Comparison of ENCODE assay signal across 31 cellular contexts in genomic region chr15:66187271-66187670, GRCh38.
"Had no signal": no experiment of that assay in that cellular context is flagged by ENCODE, and none has a peak within 500 bp of the region (broad histone marks: within the 10 kb centered on the region; RNA-seq: fewer than 3 reads in every experiment).

No MANE protein-coding gene starts in this region.

- H2AFZ ChIP-seq: hepatocyte had no signal

- H3K79me2 ChIP-seq: hepatocyte had no signal

- DNase-seq: activated CD4-positive, alpha-beta memory T cell treated with anti-CD3 and anti-CD28 coated beads, Interleukin-2, amount 10 ng/mL, durations not matched to agents 7 days and 5 days; activated CD4-positive, alpha-beta T cell treated with anti-CD3 and anti-CD28 coated beads, Interleukin-2, amount 10 ng/mL, durations not matched to agents 24 days and 14 days; activated CD4-positive, CD25-positive, alpha-beta regulatory T cell; activated CD8-positive, alpha-beta memory T cell treated with anti-CD3 and anti-CD28 coated beads, Interleukin-2, amount 50 U/mL, for 48 hours; activated gamma-delta T cell; activated naive CD4-positive, alpha-beta T cell treated with anti-CD3 and anti-CD28 coated beads, Interleukin-2, amount 10 ng/mL, durations not matched to agents 7 days and 5 days; activated naive CD8-positive, alpha-beta T cell treated with anti-CD3 and anti-CD28 coated beads, Interleukin-2, amount 10 ng/mL, durations not matched to agents 7 days and 5 days; activated T-cell treated with anti-CD3 and anti-CD28 coated beads, Interleukin-2, amount 50 U/mL, for 24 hours; brain microvascular endothelial cell; dermis blood vessel endothelial cell; effector CD4-positive, alpha-beta T cell; gastrocnemius medialis; glutamatergic neuron; left cardiac atrium; left ventricle myocardium superior; naive B cell; nephron progenitor cell; ovary; psoas muscle; stimulated activated CD4-positive, alpha-beta T cell treated with anti-CD3 and anti-CD28 coated beads, Interleukin-15, amount 100 ng/mL, for 24 hours; stimulated activated CD4-positive, alpha-beta T cell treated with anti-CD3 and anti-CD28 coated beads, Interleukin-2, amount 100 ng/mL, for 24 hours; stimulated activated naive B cell treated with anti-CD40 and anti-IgM and Interleukin-4, amounts not matched to agents 10 μg/mL and 1 μg/mL and 100 μg/mL, for 72 hours; T-cell had no signal

- H3K4me3 ChIP-seq: gastrocnemius medialis, hepatocyte, ovary, psoas muscle, smooth muscle cell, suprapubic skin, tibial nerve had no signal

- FAIRE-seq: astrocyte, colon, endometrium, keratinocyte had no signal

- ATAC-seq: gastrocnemius medialis; left cardiac atrium; left ventricle myocardium superior; psoas muscle; stimulated activated naive B cell treated with anti-CD40 and anti-IgM and Interleukin-4, amounts not matched to agents 10 μg/mL and 1 μg/mL and 100 μg/mL, for 72 hours; T-cell had no signal

- H3K4me1 ChIP-seq: gastrocnemius medialis, psoas muscle, suprapubic skin, tibial nerve had no signal

- H3K9me3 ChIP-seq: gastrocnemius medialis, ovary, psoas muscle, suprapubic skin, tibial nerve had no signal

- H3K4me2 ChIP-seq: hepatocyte, smooth muscle cell had no signal

- H3K27ac ChIP-seq: brain microvascular endothelial cell, gastrocnemius medialis, hepatocyte, ovary, psoas muscle, suprapubic skin, tibial nerve had no signal

- H3K36me3 ChIP-seq: brain microvascular endothelial cell, gastrocnemius medialis, ovary, suprapubic skin, tibial nerve had no signal

- H3K27me3 ChIP-seq: ovary had no signal
